Comparison of ENCODE assay signal across 26 cellular contexts in genomic region chr4:143140696-143141095, GRCh38.
"Had no signal": no experiment of that assay in that cellular context is flagged by ENCODE, and none has a peak within 500 bp of the region (broad histone marks: within the 10 kb centered on the region; RNA-seq: fewer than 3 reads in every experiment).

No MANE protein-coding gene starts in this region.

- H3K27me3 ChIP-seq: body of pancreas had no signal

- H3K27ac ChIP-seq: body of pancreas, VCaP had no signal

- H3K9me3 ChIP-seq: body of pancreas had no signal

- H3K4me3 Mint-ChIP-seq: activated B cell treated with CpG ODN at 0.5 μM for 24 hours; activated CD8-positive, alpha-beta T cell treated with anti-CD3 and anti-CD28 coated beads for 36 hours; activated naive CD8-positive, alpha-beta T cell; activated T-cell treated with anti-CD3 and anti-CD28 coated beads, Interleukin-2, amount 50 U/mL, for 4 hours; activated T-helper 17 cell treated with anti-CD3 and anti-CD28 coated beads, Interleukin-2, amount 50 U/mL, for 72 hours had no signal

- H3K27ac Mint-ChIP-seq: activated B cell treated with CpG ODN at 0.5 μM for 24 hours; activated CD8-positive, alpha-beta T cell treated with anti-CD3 and anti-CD28 coated beads for 36 hours; activated naive CD8-positive, alpha-beta T cell; activated T-helper 17 cell treated with anti-CD3 and anti-CD28 coated beads, Interleukin-2, amount 50 U/mL, for 72 hours had no signal

- H3K4me1 ChIP-seq: body of pancreas had no signal

- DNase-seq: activated B cell treated with CpG ODN at 0.5 μM for 24 hours; activated CD4-positive, alpha-beta T cell treated with anti-CD3 and anti-CD28 coated beads for 48 hours; activated CD4-positive, alpha-beta T cell treated with anti-CD3 and anti-CD28 coated beads, Interleukin-2, amount 50 U/mL, for 1 hour; activated CD4-positive, alpha-beta T cell treated with anti-CD3 and anti-CD28 coated beads, Interleukin-2, amount 50 U/mL, for 48 hours; activated CD8-positive, alpha-beta memory T cell treated with anti-CD3 and anti-CD28 coated beads for 24 hours; activated CD8-positive, alpha-beta T cell treated with anti-CD3 and anti-CD28 coated beads for 36 hours; activated effector memory CD4-positive, alpha-beta T cell treated with Interleukin-2 at 50 U/mL for 16 hours; activated gamma-delta T cell treated with Interleukin-2 at 50 U/mL for 16 hours; activated naive CD4-positive, alpha-beta T cell treated with anti-CD3 and anti-CD28 coated beads, Interleukin-2, amount 50 U/mL, for 16 hours; activated naive CD4-positive, alpha-beta T cell treated with Interleukin-2 at 50 U/mL for 16 hours; activated T-cell treated with anti-CD3 and anti-CD28 coated beads, Interleukin-2, amount 50 U/mL, for 4 hours; amygdala; aorta; body of pancreas; caudate nucleus; cortex of kidney; dermis blood vessel endothelial cell; effector CD4-positive, alpha-beta T cell; foreskin fibroblast; head of caudate nucleus; T-helper 2 cell had no signal

- H3K4me3 ChIP-seq: body of pancreas had no signal

- H3K27me3 Mint-ChIP-seq: activated CD8-positive, alpha-beta T cell treated with anti-CD3 and anti-CD28 coated beads for 36 hours had no signal

- ATAC-seq: activated CD4-positive, CD25-positive, alpha-beta regulatory T cell treated with anti-CD3 and anti-CD28 coated beads, Interleukin-2, amount 50 U/mL, for 24 hours; activated CD8-positive, alpha-beta T cell treated with anti-CD3 and anti-CD28 coated beads for 36 hours; activated T-cell treated with anti-CD3 and anti-CD28 coated beads, Interleukin-2, amount 50 U/mL, for 4 hours; activated T-helper 17 cell treated with anti-CD3 and anti-CD28 coated beads, Interleukin-2, amount 50 U/mL, for 72 hours; body of pancreas; esophagus mucosa had no signal

- H3K4me1 Mint-ChIP-seq: activated B cell treated with CpG ODN at 0.5 μM for 24 hours; activated T-helper 17 cell treated with anti-CD3 and anti-CD28 coated beads, Interleukin-2, amount 50 U/mL, for 72 hours had no signal
